Comparison of ENCODE assay signal across 25 cellular contexts in genomic region chr9:28409919-28410318, GRCh38.
"Had no signal": no experiment of that assay in that cellular context is flagged by ENCODE, and none has a peak within 500 bp of the region (broad histone marks: within the 10 kb centered on the region; RNA-seq: fewer than 3 reads in every experiment).

No MANE protein-coding gene starts in this region.

- DNase-seq: activated B cell treated with CpG ODN at 0.5 μM for 24 hours; activated CD4-positive, alpha-beta T cell treated with anti-CD3 and anti-CD28 coated beads for 48 hours; activated CD4-positive, alpha-beta T cell treated with anti-CD3 and anti-CD28 coated beads, Interleukin-2, amount 50 U/mL, for 1 hour; activated CD4-positive, alpha-beta T cell treated with anti-CD3 and anti-CD28 coated beads, Interleukin-2, amount 50 U/mL, for 48 hours; activated CD8-positive, alpha-beta memory T cell treated with anti-CD3 and anti-CD28 coated beads for 24 hours; activated CD8-positive, alpha-beta T cell treated with anti-CD3 and anti-CD28 coated beads for 36 hours; activated effector memory CD4-positive, alpha-beta T cell treated with Interleukin-2 at 50 U/mL for 16 hours; activated gamma-delta T cell treated with Interleukin-2 at 50 U/mL for 16 hours; activated naive CD4-positive, alpha-beta T cell treated with anti-CD3 and anti-CD28 coated beads, Interleukin-2, amount 50 U/mL, for 16 hours; activated naive CD4-positive, alpha-beta T cell treated with Interleukin-2 at 50 U/mL for 16 hours; activated T-cell treated with anti-CD3 and anti-CD28 coated beads, Interleukin-2, amount 50 U/mL, for 4 hours; amniotic stem cell; anterior cingulate cortex; brain microvascular endothelial cell; dorsolateral prefrontal cortex; effector memory CD4-positive, alpha-beta T cell; endodermal cell; foreskin fibroblast; head of caudate nucleus; T-helper 2 cell had no signal

- H3K4me3 ChIP-seq: coronary artery, dorsolateral prefrontal cortex had no signal

- H3K36me3 ChIP-seq: brain microvascular endothelial cell had no signal

- H3K27ac ChIP-seq: brain microvascular endothelial cell, coronary artery, dorsolateral prefrontal cortex, VCaP had no signal

- ATAC-seq: activated CD4-positive, CD25-positive, alpha-beta regulatory T cell treated with anti-CD3 and anti-CD28 coated beads, Interleukin-2, amount 50 U/mL, for 24 hours; activated CD8-positive, alpha-beta T cell treated with anti-CD3 and anti-CD28 coated beads for 36 hours; activated T-cell treated with anti-CD3 and anti-CD28 coated beads, Interleukin-2, amount 50 U/mL, for 4 hours; activated T-helper 17 cell treated with anti-CD3 and anti-CD28 coated beads, Interleukin-2, amount 50 U/mL, for 72 hours; esophagus mucosa had no signal

- H3K27me3 ChIP-seq: brain microvascular endothelial cell, dorsolateral prefrontal cortex had no signal
